In genomic region chr19:51903192-51903591, GRCh38 we compare ENCODE assay signal across 10 cellular contexts. TPM values are rescaled to one million over a fixed set of nuclear protein-coding genes. Genes with fewer than 3 reads are reported as not detected.
DNase-seq lines count a peak whose midpoint lies in the region; ATAC-seq and TF ChIP-seq lines count a peak whose summit lies in the region.
"Had no signal": no experiment of that assay in that cellular context is flagged by ENCODE, and none has a peak within 500 bp of the region (broad histone marks: within the 10 kb centered on the region; RNA-seq: fewer than 3 reads in every experiment).

No MANE protein-coding gene starts in this region.

- H3K4me3 ChIP-seq in BLaER1, result peak overlapping the region; percentile 89
- H3K4me3 ChIP-seq in Loucy (ENCODE audit: low read length, poor library complexity, severe bottlenecking), result peak overlapping the region; percentile 80
- H3K4me3 ChIP-seq in neural cell (ENCODE audit: low read length), result peak overlapping the region; percentile 78
- peak overlapping the region in 1 of 2 donors; percentile 74 for H3K4me3 ChIP-seq in left lung

- peaks cover 13 to 25% of the 10 kb centered on the region in 2 donors for H3K4me1 Mint-ChIP-seq in effector memory CD8-positive, alpha-beta T cell (ENCODE audit: low read depth in 2 of 2)

- no peak for TF ChIP-seq CTCF in Loucy (conservative IDR thresholded peaks at IDR 0.05; ENCODE audit: low read length)
- TF ChIP-seq CTCF in neural cell (IDR thresholded peaks at IDR 0.05; ENCODE audit: poor library complexity, severe bottlenecking), result no peak
- no peak for TF ChIP-seq CTCF in foreskin keratinocyte (conservative IDR thresholded peaks at IDR 0.05)
- no peak for TF ChIP-seq CTCF in left lung (IDR thresholded peaks at IDR 0.05)

- no peak overlapping the region for H2AFZ ChIP-seq in Loucy (ENCODE audit: low read length)
- no peak overlapping the region for H2AFZ ChIP-seq in neural cell (ENCODE audit: low read depth, low read length)

- no peak for ATAC-seq in effector memory CD8-positive, alpha-beta T cell (replicated peaks)
- ATAC-seq in foreskin keratinocyte, result no peak
- no peak for ATAC-seq in HG03520 (IDR thresholded peaks at IDR 0.05; ENCODE audit: unreplicated experiment)
- ATAC-seq in left lung, result no peak
- ATAC-seq in left lobe of liver, result no peak
- ATAC-seq: activated CD4-positive, CD25-positive, alpha-beta regulatory T cell treated with anti-CD3 and anti-CD28 coated beads, Interleukin-2, amount 50 U/mL, for 24 hours had no signal

- peaks cover 10 to 20% of the 10 kb centered on the region in 2 donors for H3K9me3 Mint-ChIP-seq in effector memory CD8-positive, alpha-beta T cell

- no peak for TF ChIP-seq RAD21 in neural cell (conservative IDR thresholded peaks at IDR 0.05)

- H4K20me1 ChIP-seq in BLaER1 (no peaks in the 10 kb centered on the region), Loucy (ENCODE audit: insufficient read depth, low read length, poor library complexity, severe bottlenecking) (peaks cover 11% of the 10 kb centered on the region), neural cell (ENCODE audit: insufficient read depth) (no peaks in the 10 kb centered on the region)

- H3K4me3 Mint-ChIP-seq in effector memory CD8-positive, alpha-beta T cell, result peak overlapping the region; percentile 61 to 90

- H3K27ac Mint-ChIP-seq in effector memory CD8-positive, alpha-beta T cell, result no peak overlapping the region

- no peak for DNase-seq in effector memory CD8-positive, alpha-beta T cell
- DNase-seq in foreskin keratinocyte (no peak), left lung (no peak), left lobe of liver (ENCODE audit: low spot score) (no peak)
- DNase-seq: NK-92 treated with Interleukin-12 subunit alpha and Interleukin-12 subunit beta, amount 100 ng/mL, for 24 hours had no signal

- no peaks in the 10 kb centered on the region for H3K27me3 ChIP-seq in BLaER1
- no peaks in the 10 kb centered on the region for H3K27me3 ChIP-seq in Loucy (ENCODE audit: insufficient read depth, low read length, poor library complexity, severe bottlenecking)
- H3K27me3 ChIP-seq in neural cell (ENCODE audit: insufficient read depth, low read depth, low read length), result no peaks in the 10 kb centered on the region
- no peaks in the 10 kb centered on the region for H3K27me3 ChIP-seq in foreskin keratinocyte
- H3K27me3 ChIP-seq in left lung, result peaks cover 0 to 22% of the 10 kb centered on the region in 2 donors

- H3K4me2 ChIP-seq in BLaER1 (peak overlapping the region; percentile 88), Loucy (ENCODE audit: low read depth, low read length, poor library complexity, severe bottlenecking) (peak overlapping the region; percentile 92), neural cell (ENCODE audit: low read length) (no peak overlapping the region)

- intact Hi-C loops in left lung (cut with DNase I), result no loop called here

- H3K79me2 ChIP-seq in Loucy (ENCODE audit: insufficient read depth, low read length), result peaks cover 66% of the 10 kb centered on the region
- H3K79me2 ChIP-seq in neural cell (replicated peaks; ENCODE audit: insufficient read depth, low read length), result peaks cover 55% of the 10 kb centered on the region

- peaks cover 28% of the 10 kb centered on the region for H3K36me3 Mint-ChIP-seq in effector memory CD8-positive, alpha-beta T cell (ENCODE audit: insufficient read depth)

- H3K9me2 ChIP-seq in Loucy (replicated peaks; ENCODE audit: low read depth, low read length) (no peaks in the 10 kb centered on the region), neural cell (ENCODE audit: insufficient read depth, low read length) (no peaks in the 10 kb centered on the region)

- no peak overlapping the region for H3K9ac ChIP-seq in BLaER1
- peak overlapping the region; percentile 93 for H3K9ac ChIP-seq in Loucy (ENCODE audit: low read depth, low read length, poor library complexity, severe bottlenecking)
- H3K9ac ChIP-seq in neural cell (ENCODE audit: low read length), result no peak overlapping the region

- H3K4me1 ChIP-seq in BLaER1 (peaks cover 11% of the 10 kb centered on the region; the same call in 1 of the 2 replicates), Loucy (ENCODE audit: insufficient read depth, low read length, poor library complexity, severe bottlenecking) (peaks cover 16% of the 10 kb centered on the region), foreskin keratinocyte (no peaks in the 10 kb centered on the region), left lung (peaks cover 10 to 12% of the 10 kb centered on the region in 2 donors)

- peaks cover 8 to 11% of the 10 kb centered on the region in 2 donors for H3K27me3 Mint-ChIP-seq in effector memory CD8-positive, alpha-beta T cell

- peaks cover 85% of the 10 kb centered on the region for H3K9me3 ChIP-seq in BLaER1
- peaks cover 17% of the 10 kb centered on the region; the same call in 1 of the 2 replicates for H3K9me3 ChIP-seq in Loucy (ENCODE audit: insufficient read depth, low read depth, low read length)
- H3K9me3 ChIP-seq in neural cell (ENCODE audit: low read length), result peaks cover 6% of the 10 kb centered on the region
- peaks cover 0 to 82% of the 10 kb centered on the region in 2 donors for H3K9me3 ChIP-seq in left lung

- H3K27ac ChIP-seq in BLaER1, result no peak overlapping the region
- H3K27ac ChIP-seq in neural cell (ENCODE audit: low read length), result no peak overlapping the region
- H3K27ac ChIP-seq in foreskin keratinocyte, result no peak overlapping the region
- H3K27ac ChIP-seq in left lung, result no peak overlapping the region

- TF ChIP-seq EP300 in neural cell (conservative IDR thresholded peaks at IDR 0.05; ENCODE audit: poor library complexity, severe bottlenecking), result no peak

- H3F3A ChIP-seq in Loucy (ENCODE audit: low read depth), result no peaks in the 10 kb centered on the region
- no peaks in the 10 kb centered on the region for H3F3A ChIP-seq in neural cell (ENCODE audit: insufficient read depth, low read length, poor library complexity, severe bottlenecking)

- H3K36me3 ChIP-seq in BLaER1, result peaks cover 54% of the 10 kb centered on the region
- peaks cover 30% of the 10 kb centered on the region; the same call in 1 of the 2 replicates for H3K36me3 ChIP-seq in Loucy (ENCODE audit: insufficient read depth, low read length)
- H3K36me3 ChIP-seq in neural cell (ENCODE audit: insufficient read depth, low read length), result peaks cover 24% of the 10 kb centered on the region
- peaks cover 0 to 36% of the 10 kb centered on the region in 2 donors for H3K36me3 ChIP-seq in left lung

TF ChIP-seq in neural cell, 6 proteins besides CTCF, POLR2A, EP300 and RAD21:
- no peak for TF ChIP-seq EZH2 (IDR thresholded peaks at IDR 0.05; ENCODE audit: borderline replicate concordance, insufficient read depth, low read length, poor library complexity, severe bottlenecking)
- no peak for TF ChIP-seq REST (IDR thresholded peaks at IDR 0.05; ENCODE audit: borderline replicate concordance)
- TF ChIP-seq POLR2AphosphoS5 (IDR thresholded peaks at IDR 0.05), result no peak
- no peak for TF ChIP-seq MXI1 (conservative IDR thresholded peaks at IDR 0.05; ENCODE audit: poor library complexity, severe bottlenecking)
- no peak for TF ChIP-seq TAF1 (IDR thresholded peaks at IDR 0.05; ENCODE audit: low read depth)
- no peak for TF ChIP-seq SMC3 (conservative IDR thresholded peaks at IDR 0.05; ENCODE audit: poor library complexity)

RNA-seq across cellular contexts. Expression of gene ZNF649, which starts 1.6 kb away (rescaled TPM):
- 19.8 and 23.8 TPM in 2 replicates for polyA plus RNA-seq in neural cell
- polyA minus RNA-seq in neural cell, result 69.1 and 78.1 TPM in 2 replicates
- total RNA-seq in foreskin keratinocyte, result 8.1 and 10.4 TPM in 2 replicates
- 3.3 and 3.5 TPM in 2 replicates for polyA plus RNA-seq in foreskin keratinocyte
- total RNA-seq in left lung, result 10 to 100 TPM in 1 of 2 donors, 1 to 10 TPM in 1; 8.7 to 11.9 TPM
- total RNA-seq in left lobe of liver, result 2.7 TPM

RNA-seq across cellular contexts. Expression of gene ZNF577, which starts 15.4 kb away (rescaled TPM):
- polyA plus RNA-seq in neural cell, result 44.0 and 54.1 TPM in 2 replicates
- polyA minus RNA-seq in neural cell, result 48.5 and 52.4 TPM in 2 replicates
- 4.5 and 5.5 TPM in 2 replicates for total RNA-seq in foreskin keratinocyte
- polyA plus RNA-seq in foreskin keratinocyte, result 4.1 and 4.7 TPM in 2 replicates
- total RNA-seq in left lung, result 10 to 100 TPM in 1 of 2 donors, 1 to 10 TPM in 1; 8.5 to 11.8 TPM
- 5.9 TPM for total RNA-seq in left lobe of liver

RNA-seq across cellular contexts. Expression of gene ZNF613, which starts 24.1 kb away (rescaled TPM):
- polyA plus RNA-seq in neural cell, result 9.0 and 10.9 TPM in 2 replicates
- polyA minus RNA-seq in neural cell, result 20.7 and 22.7 TPM in 2 replicates
- 4.4 and 6.8 TPM in 2 replicates for total RNA-seq in foreskin keratinocyte
- polyA plus RNA-seq in foreskin keratinocyte, result 2.4 and 2.5 TPM in 2 replicates
- total RNA-seq in left lung, result 1 to 10 TPM; 7.0 to 7.7 TPM
- 1.5 TPM for total RNA-seq in left lobe of liver
